8 cellular contexts compared by ENCODE assay signal in genomic region chr22:23716811-23717801, GRCh38. TPM values are rescaled to one million over a fixed set of nuclear protein-coding genes. Genes with fewer than 3 reads are reported as not detected.
DNase-seq lines count a peak whose midpoint lies in the region; ATAC-seq, FAIRE-seq and TF ChIP-seq lines count a peak whose summit lies in the region.

No MANE protein-coding gene starts in this region.

- peak; percentile 100 for FAIRE-seq in GM12891 (lab: Jason Lieb, UNC)
- no peak for FAIRE-seq in bronchial epithelial cell (lab: Jason Lieb, UNC)

- H3K9me3 Mint-ChIP-seq in WTC11, result no peaks in the 10 kb centered on the region

- peaks cover 13% of the 10 kb centered on the region for H3K36me3 Mint-ChIP-seq in WTC11

- peak overlapping the region; percentile 71 for H3K4me3 Mint-ChIP-seq in WTC11

- CTCF ChIA-PET in WTC11 (lab: Charles Lee), result interaction anchor here (0.6 to 1.6 kb wide), 6 partner anchors 43 to 140 kb away, joined by 3 to 12 read pairs (median 4); partner anchors contain the start of genes CHCHD10 and SLC2A11

- H3K27ac ChIP-seq in skin epidermis, result peak overlapping the region; percentile 24 to 91 (median 83)

- H3K4me1 Mint-ChIP-seq in WTC11, result 0 out of 2 replicates have a peak, but pooled peaks cover 4% of the 10 kb centered on the region

- peak; percentile 68 for TF ChIP-seq POLR2A in GM12891 (IDR thresholded peaks at IDR 0.05; ENCODE audit: low read depth, low read length)

- no peaks in the 10 kb centered on the region for H3K27me3 ChIP-seq in bronchial epithelial cell (ENCODE audit: control insufficient read depth, insufficient read depth, low read length)

- POLR2A ChIA-PET in WTC11 (lab: Charles Lee), result interaction anchor here (0.5 to 0.7 kb wide), 4 partner anchors 18 to 683 kb away, joined by 3 to 4 read pairs (median 4); partner anchors contain the start of gene ZNF70

- DNase-seq in GM12891 (ENCODE audit: insufficient read length, low spot score) (peak; percentile 96), NCI-H2196 treated with DMSO at 0.1 percent for 48 hours (lab: John Stamatoyannopoulos, UW; ENCODE audit: unreplicated experiment) (peak; percentile 36), WTC11 (ENCODE audit: low spot score) (peak; percentile 90), bronchial epithelial cell (ENCODE audit: low read depth) (peak; percentile 51), iPS-NIHi11 (ENCODE audit: low spot score) (peak; percentile 97)

- H3K27ac Mint-ChIP-seq in WTC11, result peak overlapping the region; percentile 74; the same call in 1 of the 2 replicates

- peaks cover 5% of the 10 kb centered on the region for H3K36me3 ChIP-seq in bronchial epithelial cell (ENCODE audit: control insufficient read depth, insufficient read depth, low read length)

- TF ChIP-seq CTCF in WTC11 (IDR thresholded peaks at IDR 0.05) (no peak), bronchial epithelial cell (IDR thresholded peaks at IDR 0.05; ENCODE audit: insufficient read depth, low read length, severe bottlenecking) (no peak)

- ATAC-seq in HG02970 (IDR thresholded peaks at IDR 0.05; ENCODE audit: low FRiP score, unreplicated experiment) (peak; percentile 62), WTC11 (peak; percentile 90), HG03520 (IDR thresholded peaks at IDR 0.05; ENCODE audit: unreplicated experiment) (no peak)

- H3K27me3 Mint-ChIP-seq in WTC11 (ENCODE audit: low read depth), result no peaks in the 10 kb centered on the region

- H3K4me3 ChIP-seq in bronchial epithelial cell (ENCODE audit: low read depth, low read length) (peak overlapping the region; percentile 77), skin epidermis (peak overlapping the region; percentile 55 to 90 (median 79))

TF ChIP-seq in GM12891, 5 proteins besides CTCF, POLR2A, EP300 and RAD21:
- peak; percentile 74 for TF ChIP-seq POLR2AphosphoS5 (IDR thresholded peaks at IDR 0.05; ENCODE audit: low read depth, low read length)
- peak; percentile 18 for TF ChIP-seq PAX5 (IDR thresholded peaks at IDR 0.05; ENCODE audit: insufficient read depth, low read length, severe bottlenecking)
- no peak for TF ChIP-seq SPI1 (IDR thresholded peaks at IDR 0.05; ENCODE audit: low read depth, low read length)
- peak; percentile 54; the same call in 1 of the 2 replicates for TF ChIP-seq POU2F2 (IDR thresholded peaks at IDR 0.05; ENCODE audit: low read depth, low read length)
- 0 out of 2 replicates have a peak, but pooled peaks have one; percentile 45 for TF ChIP-seq TAF1 (IDR thresholded peaks at IDR 0.05; ENCODE audit: low read depth, low read length)
TF ChIP-seq in GM12891: peak in this region for 4.

TF ChIP-seq in WTC11, 78 proteins besides CTCF, POLR2A, EP300 and RAD21 (continues in another document):
- peak; percentile 90 for TF ChIP-seq FOXK1 (CRISPR knock-in tag; IDR thresholded peaks at IDR 0.05)
- TF ChIP-seq, protein P1, sequence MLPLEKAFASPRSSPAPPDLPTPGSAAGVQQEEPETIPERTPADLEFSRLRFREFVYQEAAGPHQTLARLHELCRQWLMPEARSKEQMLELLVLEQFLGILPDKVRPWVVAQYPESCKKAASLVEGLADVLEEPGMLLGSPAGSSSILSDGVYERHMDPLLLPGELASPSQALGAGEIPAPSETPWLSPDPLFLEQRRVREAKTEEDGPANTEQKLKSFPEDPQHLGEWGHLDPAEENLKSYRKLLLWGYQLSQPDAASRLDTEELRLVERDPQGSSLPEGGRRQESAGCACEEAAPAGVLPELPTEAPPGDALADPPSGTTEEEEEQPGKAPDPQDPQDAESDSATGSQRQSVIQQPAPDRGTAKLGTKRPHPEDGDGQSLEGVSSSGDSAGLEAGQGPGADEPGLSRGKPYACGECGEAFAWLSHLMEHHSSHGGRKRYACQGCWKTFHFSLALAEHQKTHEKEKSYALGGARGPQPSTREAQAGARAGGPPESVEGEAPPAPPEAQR (CRISPR knock-in tag; IDR thresholded peaks at IDR 0.05), result no peak
- TF ChIP-seq SMAD3 (CRISPR knock-in tag; IDR thresholded peaks at IDR 0.05; ENCODE audit: borderline replicate concordance), result no peak; the same call in 1 of the 2 replicates
- no peak for TF ChIP-seq ATF1 (CRISPR knock-in tag; IDR thresholded peaks at IDR 0.05)
- TF ChIP-seq, protein P2, sequence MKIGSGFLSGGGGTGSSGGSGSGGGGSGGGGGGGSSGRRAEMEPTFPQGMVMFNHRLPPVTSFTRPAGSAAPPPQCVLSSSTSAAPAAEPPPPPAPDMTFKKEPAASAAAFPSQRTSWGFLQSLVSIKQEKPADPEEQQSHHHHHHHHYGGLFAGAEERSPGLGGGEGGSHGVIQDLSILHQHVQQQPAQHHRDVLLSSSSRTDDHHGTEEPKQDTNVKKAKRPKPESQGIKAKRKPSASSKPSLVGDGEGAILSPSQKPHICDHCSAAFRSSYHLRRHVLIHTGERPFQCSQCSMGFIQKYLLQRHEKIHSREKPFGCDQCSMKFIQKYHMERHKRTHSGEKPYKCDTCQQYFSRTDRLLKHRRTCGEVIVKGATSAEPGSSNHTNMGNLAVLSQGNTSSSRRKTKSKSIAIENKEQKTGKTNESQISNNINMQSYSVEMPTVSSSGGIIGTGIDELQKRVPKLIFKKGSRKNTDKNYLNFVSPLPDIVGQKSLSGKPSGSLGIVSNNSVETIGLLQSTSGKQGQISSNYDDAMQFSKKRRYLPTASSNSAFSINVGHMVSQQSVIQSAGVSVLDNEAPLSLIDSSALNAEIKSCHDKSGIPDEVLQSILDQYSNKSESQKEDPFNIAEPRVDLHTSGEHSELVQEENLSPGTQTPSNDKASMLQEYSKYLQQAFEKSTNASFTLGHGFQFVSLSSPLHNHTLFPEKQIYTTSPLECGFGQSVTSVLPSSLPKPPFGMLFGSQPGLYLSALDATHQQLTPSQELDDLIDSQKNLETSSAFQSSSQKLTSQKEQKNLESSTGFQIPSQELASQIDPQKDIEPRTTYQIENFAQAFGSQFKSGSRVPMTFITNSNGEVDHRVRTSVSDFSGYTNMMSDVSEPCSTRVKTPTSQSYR (CRISPR knock-in tag; IDR thresholded peaks at IDR 0.05), result no peak
- TF ChIP-seq, protein P3, sequence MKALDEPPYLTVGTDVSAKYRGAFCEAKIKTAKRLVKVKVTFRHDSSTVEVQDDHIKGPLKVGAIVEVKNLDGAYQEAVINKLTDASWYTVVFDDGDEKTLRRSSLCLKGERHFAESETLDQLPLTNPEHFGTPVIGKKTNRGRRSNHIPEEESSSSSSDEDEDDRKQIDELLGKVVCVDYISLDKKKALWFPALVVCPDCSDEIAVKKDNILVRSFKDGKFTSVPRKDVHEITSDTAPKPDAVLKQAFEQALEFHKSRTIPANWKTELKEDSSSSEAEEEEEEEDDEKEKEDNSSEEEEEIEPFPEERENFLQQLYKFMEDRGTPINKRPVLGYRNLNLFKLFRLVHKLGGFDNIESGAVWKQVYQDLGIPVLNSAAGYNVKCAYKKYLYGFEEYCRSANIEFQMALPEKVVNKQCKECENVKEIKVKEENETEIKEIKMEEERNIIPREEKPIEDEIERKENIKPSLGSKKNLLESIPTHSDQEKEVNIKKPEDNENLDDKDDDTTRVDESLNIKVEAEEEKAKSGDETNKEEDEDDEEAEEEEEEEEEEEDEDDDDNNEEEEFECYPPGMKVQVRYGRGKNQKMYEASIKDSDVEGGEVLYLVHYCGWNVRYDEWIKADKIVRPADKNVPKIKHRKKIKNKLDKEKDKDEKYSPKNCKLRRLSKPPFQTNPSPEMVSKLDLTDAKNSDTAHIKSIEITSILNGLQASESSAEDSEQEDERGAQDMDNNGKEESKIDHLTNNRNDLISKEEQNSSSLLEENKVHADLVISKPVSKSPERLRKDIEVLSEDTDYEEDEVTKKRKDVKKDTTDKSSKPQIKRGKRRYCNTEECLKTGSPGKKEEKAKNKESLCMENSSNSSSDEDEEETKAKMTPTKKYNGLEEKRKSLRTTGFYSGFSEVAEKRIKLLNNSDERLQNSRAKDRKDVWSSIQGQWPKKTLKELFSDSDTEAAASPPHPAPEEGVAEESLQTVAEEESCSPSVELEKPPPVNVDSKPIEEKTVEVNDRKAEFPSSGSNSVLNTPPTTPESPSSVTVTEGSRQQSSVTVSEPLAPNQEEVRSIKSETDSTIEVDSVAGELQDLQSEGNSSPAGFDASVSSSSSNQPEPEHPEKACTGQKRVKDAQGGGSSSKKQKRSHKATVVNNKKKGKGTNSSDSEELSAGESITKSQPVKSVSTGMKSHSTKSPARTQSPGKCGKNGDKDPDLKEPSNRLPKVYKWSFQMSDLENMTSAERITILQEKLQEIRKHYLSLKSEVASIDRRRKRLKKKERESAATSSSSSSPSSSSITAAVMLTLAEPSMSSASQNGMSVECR (CRISPR knock-in tag; IDR thresholded peaks at IDR 0.05; ENCODE audit: borderline replicate concordance), result peak; percentile 87; the same call in 1 of the 2 replicates

RNA-seq across cellular contexts. Expression of gene RGL4, which starts 26.3 kb away (rescaled TPM):
- polyA plus RNA-seq in GM12891 (2012; ENCODE audit: low read depth, missing spikeins), result 2.6 TPM
- total RNA-seq in WTC11 (2021) (0.05 TPM in 1 of 3 replicates, not detected in the others), bronchial epithelial cell (not detected in 2 replicates)

RNA-seq across cellular contexts. Expression of gene ZNF70, which starts 33.8 kb away (rescaled TPM):
- polyA plus RNA-seq in GM12891 (2012; ENCODE audit: low read depth, missing spikeins), result 0.65 TPM
- 3.3 to 3.6 TPM (median 3.3 TPM) in 3 replicates for total RNA-seq in WTC11 (2021)
- total RNA-seq in bronchial epithelial cell, result 1.3 TPM in 2 replicates

RNA-seq across cellular contexts. Expression of gene VPREB3, which starts 37.1 kb away (rescaled TPM):
- polyA plus RNA-seq in GM12891 (2012; ENCODE audit: low read depth, missing spikeins), result 28.4 TPM
- total RNA-seq in WTC11 (2021) (0.81 to 1.3 TPM (median 0.87 TPM) in 3 replicates), bronchial epithelial cell (not detected in 2 replicates)

RNA-seq across cellular contexts. Expression of gene C22orf15, which starts 45.7 kb away (rescaled TPM):
- polyA plus RNA-seq in GM12891 (2012; ENCODE audit: low read depth, missing spikeins), result 0.89 TPM
- total RNA-seq in WTC11 (2021) (2.7 to 3.6 TPM (median 3.5 TPM) in 3 replicates), bronchial epithelial cell (not detected in 2 replicates)

RNA-seq across cellular contexts. Expression of gene CHCHD10, which starts 50.7 kb away (rescaled TPM):
- 247 TPM for polyA plus RNA-seq in GM12891 (2012; ENCODE audit: low read depth, missing spikeins)
- total RNA-seq in WTC11 (2021) (170 to 198 TPM (median 171 TPM) in 3 replicates), bronchial epithelial cell (4.5 and 11.5 TPM in 2 replicates)

Comparison
In these comparisons a context has a peak if more than half of its experiments do, and no peak if none do; other contexts are left out.
1. DNase-seq: peak in every context shown above with its lines; median percentile 97 in iPS-NIHi11; 96 in GM12891; 90 in WTC11; 51 in bronchial epithelial cell; 36 in NCI-H2196 treated with DMSO at 0.1 percent for 48 hours.